In the genomic region with DNA sequence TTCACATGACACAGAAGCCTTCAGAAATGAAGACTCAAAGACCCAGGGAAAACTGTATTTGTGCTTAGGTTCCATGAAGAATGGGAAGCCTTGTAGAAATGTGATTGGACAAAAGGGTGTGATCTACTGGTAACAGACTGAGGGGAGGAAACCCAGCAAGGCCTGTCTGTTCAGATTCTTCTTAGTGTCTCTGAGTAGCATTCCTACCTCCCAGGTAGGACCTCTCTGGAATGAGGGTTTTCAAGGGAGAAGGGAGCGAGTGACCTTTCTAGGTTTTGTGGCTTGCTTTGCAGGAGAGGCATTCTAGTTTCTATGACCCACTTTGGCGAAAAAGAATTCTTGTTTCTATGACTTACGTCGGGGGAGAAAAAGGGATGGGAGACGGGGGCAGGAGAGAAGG, we compare ENCODE assay signal across 23 cellular contexts.
"Had no signal": no experiment of that assay in that cellular context is flagged by ENCODE, and none has a peak within 500 bp of the region (broad histone marks: within the 10 kb centered on the region; RNA-seq: fewer than 3 reads in every experiment).

No MANE protein-coding gene starts in this region.

- H3K4me3 ChIP-seq: colonic mucosa, coronary artery, dorsolateral prefrontal cortex, esophagus muscularis mucosa, esophagus squamous epithelium, gastrocnemius medialis, gastroesophageal sphincter, heart left ventricle, heart right ventricle had no signal

- H3K36me3 ChIP-seq: colonic mucosa, esophagus squamous epithelium, gastrocnemius medialis, gastroesophageal sphincter had no signal

- DNase-seq: colonic mucosa; cortex of kidney; dermis blood vessel endothelial cell; dorsolateral prefrontal cortex; effector CD4-positive, alpha-beta T cell; effector CD8-positive, alpha-beta T cell; effector memory CD4-positive, alpha-beta T cell; effector memory CD8-positive, alpha-beta T cell; endodermal cell; erythroblast; esophagus squamous epithelium; foreskin fibroblast; foreskin keratinocyte; foreskin melanocyte; gastrocnemius medialis; head of caudate nucleus; heart left ventricle; heart right ventricle had no signal

- H3K4me1 ChIP-seq: colonic mucosa, esophagus muscularis mucosa, foreskin keratinocyte, gastrocnemius medialis, gastroesophageal sphincter, heart left ventricle, heart right ventricle had no signal

- H3K27ac ChIP-seq: colonic mucosa, coronary artery, dorsolateral prefrontal cortex, epithelial cell of prostate, esophagus muscularis mucosa, esophagus squamous epithelium, foreskin keratinocyte, gastrocnemius medialis, gastroesophageal sphincter, heart left ventricle, heart right ventricle had no signal

- H3K4me3 Mint-ChIP-seq: dendritic cell treated with granulocyte-macrophage colony-stimulating factor and Interleukin-4, amounts not matched to agents 40 ng/mL and 50 ng/mL, for 4 days; effector memory CD8-positive, alpha-beta T cell; endodermal cell had no signal

- H3K9me3 ChIP-seq: colonic mucosa, gastrocnemius medialis had no signal

- H3K27me3 ChIP-seq: colonic mucosa, dorsolateral prefrontal cortex, gastroesophageal sphincter, heart left ventricle, heart right ventricle had no signal

- H3K4me1 Mint-ChIP-seq: endodermal cell had no signal

- H3K27me3 Mint-ChIP-seq: dendritic cell treated with granulocyte-macrophage colony-stimulating factor and Interleukin-4, amounts not matched to agents 40 ng/mL and 50 ng/mL, for 4 days had no signal

- H3K27ac Mint-ChIP-seq: dendritic cell treated with granulocyte-macrophage colony-stimulating factor and Interleukin-4, amounts not matched to agents 40 ng/mL and 50 ng/mL, for 4 days; effector memory CD8-positive, alpha-beta T cell; endodermal cell had no signal
